Comparison of ENCODE assay signal across 11 cellular contexts in the genomic region with DNA sequence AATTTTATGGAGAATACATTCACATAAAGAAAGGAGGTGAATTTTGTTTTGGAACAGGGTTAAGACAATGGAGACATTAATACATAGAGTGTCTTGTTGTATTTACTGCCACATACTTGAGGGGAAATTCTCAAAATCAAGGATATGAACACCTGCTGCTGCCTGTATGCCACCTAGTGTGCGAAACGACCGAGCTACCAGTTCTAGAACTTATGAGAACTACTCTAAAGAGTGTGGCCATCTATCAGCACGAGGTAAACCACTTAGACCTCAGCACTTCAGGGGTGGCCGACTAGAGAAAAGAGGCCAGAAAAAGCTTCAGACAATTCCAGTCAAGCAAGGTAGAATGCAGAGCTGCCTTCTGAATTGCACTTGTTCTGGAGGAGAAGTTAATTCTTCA. TPM values are rescaled to one million over a fixed set of nuclear protein-coding genes. Genes with fewer than 3 reads are reported as not detected.
DNase-seq lines count a peak whose midpoint lies in the region; ATAC-seq, FAIRE-seq and TF ChIP-seq lines count a peak whose summit lies in the region.
"Had no signal": no experiment of that assay in that cellular context is flagged by ENCODE, and none has a peak within 500 bp of the region (broad histone marks: within the 10 kb centered on the region; RNA-seq: fewer than 3 reads in every experiment).

No MANE protein-coding gene starts in this region.

- no peaks in the 10 kb centered on the region for H3K79me1 ChIP-seq in H9 (ENCODE audit: insufficient read depth, low read depth, low read length, poor library complexity, severe bottlenecking)

- peak overlapping the region in 7 of 8 donors; percentile 23 to 90 (median 36) for H3K27ac Mint-ChIP-seq in CD8-positive, alpha-beta memory T cell
- H3K27ac Mint-ChIP-seq in H9 = peak overlapping the region in 2 of 3 experiments; percentile 7 to 81; a peak in 3 of 7 replicates

- H3K27me3 ChIP-seq in CD8-positive, alpha-beta memory T cell (ENCODE audit: insufficient read depth, low read length, poor library complexity, severe bottlenecking) = no peaks in the 10 kb centered on the region
- no peaks in the 10 kb centered on the region for H3K27me3 ChIP-seq in H9 (ENCODE audit: insufficient read depth, low read length)
- no peaks in the 10 kb centered on the region for H3K27me3 ChIP-seq in foreskin keratinocyte
- no peaks in the 10 kb centered on the region for H3K27me3 ChIP-seq in tibial artery
- H3K27me3 ChIP-seq in esophagus squamous epithelium = no peaks in the 10 kb centered on the region

- H3K4ac ChIP-seq in H9 (ENCODE audit: low read depth, low read length) = no peak overlapping the region

- H3T11ph ChIP-seq in H9 (ENCODE audit: low read length) = no peak overlapping the region

- H3K18ac ChIP-seq in H9 (ENCODE audit: insufficient read length, low read depth, low read length) = no peak overlapping the region

- H3K4me3 Mint-ChIP-seq in CD8-positive, alpha-beta memory T cell = peak overlapping the region in 1 of 7 donors; percentile 100
- H3K4me3 Mint-ChIP-seq in H9 = no peak overlapping the region

- no peak overlapping the region for H3K4me2 ChIP-seq in H9 (ENCODE audit: insufficient read depth, insufficient read length, low read length)

- peaks cover 15% of the 10 kb centered on the region for H3K4me1 ChIP-seq in CD8-positive, alpha-beta memory T cell (ENCODE audit: insufficient read depth, low read length)
- H3K4me1 ChIP-seq in H9 (ENCODE audit: insufficient read depth, low read length) (no peaks in the 10 kb centered on the region; the same call in 1 of the 2 replicates), foreskin keratinocyte (no peaks in the 10 kb centered on the region), kidney (ENCODE audit: control insufficient read depth in 1 of 2, insufficient read depth in 1 of 2, low read depth in 1 of 2, low read length in 2 of 2) (peaks cover 2 to 3% of the 10 kb centered on the region in 2 donors), tibial artery (no peaks in the 10 kb centered on the region), esophagus squamous epithelium (peaks cover 0 to 15% (median 4%) of the 10 kb centered on the region in 3 donors)

- no peak for ATAC-seq in foreskin keratinocyte

- H3K9me3 Mint-ChIP-seq in CD8-positive, alpha-beta memory T cell = no peaks in the 10 kb centered on the region
- no peaks in the 10 kb centered on the region for H3K9me3 Mint-ChIP-seq in H9

- H4K20me1 ChIP-seq in H9 (ENCODE audit: control insufficient read depth, insufficient read depth, insufficient read length) = no peaks in the 10 kb centered on the region

- no peak overlapping the region for H2BK15ac ChIP-seq in H9 (ENCODE audit: low read depth, low read length)

- no peak overlapping the region for H4K8ac ChIP-seq in H9 (replicated peaks; ENCODE audit: insufficient read length, low read depth, low read length)

- H3K36me3 Mint-ChIP-seq in CD8-positive, alpha-beta memory T cell = peaks cover 0 to 50% (median 14%) of the 10 kb centered on the region in 3 donors
- H3K36me3 Mint-ChIP-seq in H9 (ENCODE audit: insufficient read depth in 1 of 3, low read depth in 3 of 3) = peaks cover 13 to 51% (median 40%) of the 10 kb centered on the region in 3 experiments; a peak in 6 of 7 replicates

- no CpG with 5 or more reads among the region's 5 CpGs for WGBS in H9 (ENCODE audit: extremely low coverage, insufficient read length, low lambda C conversion rate)
- 66% methylated on average over 5 of the region's 5 CpGs for whole genome bisulfite sequencing in esophagus squamous epithelium, 2 donors

- no peak overlapping the region for H3K23ac ChIP-seq in H9 (ENCODE audit: insufficient read length, low read depth, low read length)

- POLR2A ChIA-PET in CD8-positive, alpha-beta memory T cell (lab: Charles Lee) = interaction anchor here (3.2 kb wide), 1 partner anchor 50 kb away, joined by 24 read pairs; a partner anchor contains a TSS

- H3K9ac ChIP-seq in H9 (ENCODE audit: extremely low read depth, insufficient read length, low read length) (no peak overlapping the region), kidney (ENCODE audit: low read length in 2 of 2) (no peak overlapping the region)

- no peak overlapping the region for H4K5ac ChIP-seq in H9 (ENCODE audit: insufficient read length, low read depth, low read length)

- peaks cover 6% of the 10 kb centered on the region for H3K23me2 ChIP-seq in H9 (ENCODE audit: insufficient read length, low read depth, low read length, poor library complexity, severe bottlenecking)

- intact Hi-C loops in kidney (cut with DNase I) (no loop called here), tibial artery (cut with DNase I; ENCODE audit: low total_unique reads) (loop anchor here (10.0 kb wide), 1 partner anchor 72 kb away; a partner anchor contains a TSS), esophagus squamous epithelium (cut with DNase I) (no loop called here)

- no peak overlapping the region for H2AK5ac ChIP-seq in H9 (ENCODE audit: insufficient read length, low read length)

- no peak overlapping the region for H3K56ac ChIP-seq in H9 (ENCODE audit: insufficient read length, low read depth, low read length)

- H3K27ac ChIP-seq in CD8-positive, alpha-beta memory T cell (ENCODE audit: low read depth, low read length) = no peak overlapping the region
- H3K27ac ChIP-seq in H9 (ENCODE audit: insufficient read length, low read depth, low read length) (no peak overlapping the region), foreskin keratinocyte (no peak overlapping the region), kidney (ENCODE audit: low read depth in 2 of 2, low read length in 2 of 2) (no peak overlapping the region), tibial artery (no peak overlapping the region), esophagus squamous epithelium (no peak overlapping the region)

- no peaks in the 10 kb centered on the region for H3K27me3 Mint-ChIP-seq in CD8-positive, alpha-beta memory T cell
- no peaks in the 10 kb centered on the region for H3K27me3 Mint-ChIP-seq in H9 (ENCODE audit: low read depth)

- TF ChIP-seq POLR2A in esophagus squamous epithelium (IDR thresholded peaks at IDR 0.05) = no peak

- H3K79me2 ChIP-seq in H9 (ENCODE audit: insufficient read depth, low read length) = no peaks in the 10 kb centered on the region

- TF ChIP-seq CTCF in H9 (conservative IDR thresholded peaks at IDR 0.05) (no peak), foreskin keratinocyte (conservative IDR thresholded peaks at IDR 0.05) (peak; percentile 36), kidney (IDR thresholded peaks at IDR 0.05; ENCODE audit: borderline replicate concordance, extremely low read depth, insufficient read depth) (no peak), tibial artery (IDR thresholded peaks at IDR 0.05) (no peak), esophagus squamous epithelium (IDR thresholded peaks at IDR 0.05) (no peak)

- no peak overlapping the region for H2BK20ac ChIP-seq in H9 (ENCODE audit: low read depth, low read length, poor library complexity, severe bottlenecking)

- H3K9me3 ChIP-seq in CD8-positive, alpha-beta memory T cell (ENCODE audit: low read length) = no peaks in the 10 kb centered on the region
- H3K9me3 ChIP-seq in H9 (ENCODE audit: control insufficient read depth, low read depth, low read length) = no peaks in the 10 kb centered on the region
- H3K9me3 ChIP-seq in kidney (ENCODE audit: control insufficient read depth in 1 of 2, low read length in 2 of 2) = no peaks in the 10 kb centered on the region
- H3K9me3 ChIP-seq in tibial artery = no peaks in the 10 kb centered on the region
- H3K9me3 ChIP-seq in esophagus squamous epithelium = no peaks in the 10 kb centered on the region

- H4K91ac ChIP-seq in H9 (ENCODE audit: insufficient read length, low read depth, low read length) = no peak overlapping the region

- H3K14ac ChIP-seq in H9 (ENCODE audit: insufficient read depth, low read length) = no peak overlapping the region

- no peak overlapping the region for H2AFZ ChIP-seq in H9 (ENCODE audit: low read length)

- no peak overlapping the region for H2BK12ac ChIP-seq in H9 (ENCODE audit: insufficient read length, low read depth, low read length)

- peaks cover 14 to 26% (median 24%) of the 10 kb centered on the region in 3 donors for H3K4me1 Mint-ChIP-seq in CD8-positive, alpha-beta memory T cell
- H3K4me1 Mint-ChIP-seq in H9 = peaks cover 9 to 11% of the 10 kb centered on the region in 2 experiments

- no peak overlapping the region for H2BK5ac ChIP-seq in H9 (ENCODE audit: insufficient read length, low read length)

- DNase-seq in CD8-positive, alpha-beta memory T cell = no peak
- no peak for DNase-seq in H9
- DNase-seq in SW480 (ENCODE audit: low spot score) = peak; percentile 16
- no peak for DNase-seq in foreskin keratinocyte
- no peak for DNase-seq in kidney
- DNase-seq in tibial artery = no peak
- DNase-seq in esophagus squamous epithelium (lab: John Stamatoyannopoulos, UW) = no peak
- DNase-seq: central memory CD4-positive, alpha-beta T cell; kidney glomerular epithelial cell; NCI-H1436 treated with DMSO at 0.1 percent for 48 hours; stimulated activated CD4-positive, alpha-beta T cell treated with anti-CD3 and anti-CD28 coated beads, Interleukin-15, amount 100 ng/mL, for 24 hours had no signal

- no peak overlapping the region for H2BK120ac ChIP-seq in H9 (ENCODE audit: low read depth, low read length, poor library complexity, severe bottlenecking)

- peaks cover 11% of the 10 kb centered on the region for H3K36me3 ChIP-seq in CD8-positive, alpha-beta memory T cell (ENCODE audit: insufficient read depth, low read length)
- H3K36me3 ChIP-seq in kidney (ENCODE audit: control insufficient read depth in 1 of 2, insufficient read depth in 2 of 2, low read length in 2 of 2) (peaks cover 19 to 27% of the 10 kb centered on the region in 2 donors), tibial artery (peaks cover 50 to 57% (median 55%) of the 10 kb centered on the region in 3 donors), esophagus squamous epithelium (peaks cover 9 to 57% (median 36%) of the 10 kb centered on the region in 3 donors)

- FAIRE-seq in kidney (lab: Jason Lieb, UNC) = no peak

- H3K4me3 ChIP-seq in CD8-positive, alpha-beta memory T cell (ENCODE audit: low read length) = no peak overlapping the region
- no peak overlapping the region for H3K4me3 ChIP-seq in kidney (ENCODE audit: low read length in 2 of 2)
- no peak overlapping the region for H3K4me3 ChIP-seq in tibial artery
- no peak overlapping the region for H3K4me3 ChIP-seq in esophagus squamous epithelium

- CTCF ChIA-PET in CD8-positive, alpha-beta memory T cell (lab: Charles Lee) = interaction anchor here (1.9 kb wide), 1 partner anchor 11 kb away, joined by 9 read pairs; no protein-coding TSS in a partner anchor

RNA-seq across cellular contexts. Expression of a gene that starts 1.5 kb away (rescaled TPM):
- total RNA-seq in CD8-positive, alpha-beta memory T cell = 1 to 10 TPM; 2.6 to 2.9 TPM
- 1.0 TPM for polyA plus RNA-seq in CD8-positive, alpha-beta memory T cell
- 3.0 and 4.3 TPM in 2 replicates for total RNA-seq in H9 (2021)
- total RNA-seq in foreskin keratinocyte = 0.63 and 1.8 TPM in 2 replicates
- polyA plus RNA-seq in foreskin keratinocyte = 0.32 and 0.36 TPM in 2 replicates
- 5.6 TPM for total RNA-seq in kidney
- 2.1 TPM for polyA plus RNA-seq in kidney (ENCODE audit: insufficient read depth, low read depth, low replicate concordance)
- total RNA-seq in esophagus squamous epithelium = under 1 TPM in 3 of 4 donors, not detected in 1; 0.35 to 0.76 (median 0.57) TPM

RNA-seq across cellular contexts. Expression of a gene that starts 50.4 kb away (rescaled TPM):
- total RNA-seq in CD8-positive, alpha-beta memory T cell = 100 to 1,000 TPM; 103 to 110 TPM
- 40.4 TPM for polyA plus RNA-seq in CD8-positive, alpha-beta memory T cell
- total RNA-seq in H9 (2021) (93.3 and 106 TPM in 2 replicates), foreskin keratinocyte (42.1 and 46.9 TPM in 2 replicates), kidney (101 TPM), esophagus squamous epithelium (100 to 1,000 TPM in 1 of 4 donors, 10 to 100 TPM in 3; 52.4 to 159 (median 79.0) TPM)
- polyA plus RNA-seq in foreskin keratinocyte (9.5 and 12.9 TPM in 2 replicates), kidney (ENCODE audit: insufficient read depth, low read depth, low replicate concordance) (13.1 TPM)
